Comparison of ENCODE assay signal across 8 cellular contexts in the genomic region with DNA sequence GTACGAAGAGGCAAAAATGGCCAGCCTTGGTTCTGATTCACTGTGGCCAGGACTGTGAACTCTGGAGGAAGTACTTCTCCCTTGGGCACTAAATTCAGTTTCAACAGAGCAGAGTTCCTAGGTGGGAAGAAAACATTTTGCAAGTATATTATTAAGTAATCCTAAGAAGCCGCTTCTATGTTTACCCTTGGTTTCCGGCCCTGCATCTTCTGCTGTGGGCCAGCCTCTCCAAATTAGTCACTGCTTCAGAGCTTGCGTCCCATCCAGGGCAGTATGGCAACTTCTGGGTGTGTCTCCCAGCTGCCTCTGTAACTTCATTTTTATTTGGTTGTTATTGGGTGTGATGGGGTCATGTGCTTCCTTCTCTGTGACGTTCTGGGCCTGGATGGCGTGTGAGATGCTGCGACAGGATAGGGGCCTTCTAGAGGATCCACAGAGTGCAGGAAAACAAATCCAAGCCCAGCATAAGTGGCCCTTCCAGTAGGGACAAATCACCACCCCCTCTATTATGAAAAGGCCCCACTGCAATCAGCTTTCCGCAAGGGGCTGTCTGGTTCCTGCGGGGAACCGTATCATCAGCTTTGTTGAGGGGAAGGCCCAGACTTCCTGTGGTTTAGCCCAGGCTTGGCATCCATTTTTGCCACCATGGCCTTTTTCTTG. TPM values are rescaled to one million over a fixed set of nuclear protein-coding genes. Genes with fewer than 3 reads are reported as not detected.
DNase-seq lines count a peak whose midpoint lies in the region; ATAC-seq, FAIRE-seq and TF ChIP-seq lines count a peak whose summit lies in the region.

No MANE protein-coding gene starts in this region.

- FAIRE-seq in kidney (lab: Jason Lieb, UNC) = no peak

- TF ChIP-seq CTCF in kidney (IDR thresholded peaks at IDR 0.05; ENCODE audit: borderline replicate concordance, extremely low read depth, insufficient read depth) = no peak

- ATAC-seq in HG02981 (IDR thresholded peaks at IDR 0.05; ENCODE audit: unreplicated experiment) (peak; percentile 60), HG02884 (IDR thresholded peaks at IDR 0.05; ENCODE audit: unreplicated experiment) (no peak)

- no peaks in the 10 kb centered on the region for H3K9me3 Mint-ChIP-seq in dendritic cell treated with granulocyte-macrophage colony-stimulating factor and Interleukin-4, amounts not matched to agents 40 ng/mL and 50 ng/mL, for 4 days

- peak; percentile 37 for DNase-seq in activated CD4-positive, CD25-positive, alpha-beta regulatory T cell treated with anti-CD3 and anti-CD28 coated beads, Interleukin-2, amount 50 U/mL, for 16 hours (ENCODE audit: low read depth, low spot score)
- DNase-seq in stimulated activated CD8-positive, alpha-beta memory T cell treated with anti-CD3 and anti-CD28 coated beads, Interleukin-15, amount 100 ng/mL, for 48 hours (ENCODE audit: low read depth in 2 of 2) = peak; percentile 42
- DNase-seq in kidney (no peak), NCI-H446 (lab: John Stamatoyannopoulos, UW) (no peak), NCI-H2196 treated with DMSO at 0.1 percent for 48 hours (lab: John Stamatoyannopoulos, UW; ENCODE audit: unreplicated experiment) (no peak)

- H3K4me3 Mint-ChIP-seq in dendritic cell treated with granulocyte-macrophage colony-stimulating factor and Interleukin-4, amounts not matched to agents 40 ng/mL and 50 ng/mL, for 4 days = no peak overlapping the region

- H3K27me3 Mint-ChIP-seq in dendritic cell treated with granulocyte-macrophage colony-stimulating factor and Interleukin-4, amounts not matched to agents 40 ng/mL and 50 ng/mL, for 4 days = no peaks in the 10 kb centered on the region

- H3K36me3 ChIP-seq in kidney (ENCODE audit: control insufficient read depth in 1 of 2, insufficient read depth in 2 of 2, low read length in 2 of 2) = peaks cover 16 to 25% of the 10 kb centered on the region in 2 donors

- H3K9me3 ChIP-seq in kidney (ENCODE audit: control insufficient read depth in 1 of 2, low read length in 2 of 2) = no peaks in the 10 kb centered on the region

- H3K4me1 ChIP-seq in kidney (ENCODE audit: control insufficient read depth in 1 of 2, insufficient read depth in 1 of 2, low read depth in 1 of 2, low read length in 2 of 2) = no peaks in the 10 kb centered on the region

- no peaks in the 10 kb centered on the region for H3K36me3 Mint-ChIP-seq in dendritic cell treated with granulocyte-macrophage colony-stimulating factor and Interleukin-4, amounts not matched to agents 40 ng/mL and 50 ng/mL, for 4 days (ENCODE audit: low read depth)

- peaks cover 54% of the 10 kb centered on the region for H3K4me1 Mint-ChIP-seq in dendritic cell treated with granulocyte-macrophage colony-stimulating factor and Interleukin-4, amounts not matched to agents 40 ng/mL and 50 ng/mL, for 4 days (ENCODE audit: low read depth)

- no peak overlapping the region for H3K9ac ChIP-seq in kidney (ENCODE audit: low read length in 2 of 2)

- intact Hi-C loops in dendritic cell treated with granulocyte-macrophage colony-stimulating factor and Interleukin-4, amounts not matched to agents 40 ng/mL and 50 ng/mL, for 4 days (cut with micrococcal nuclease) = loop anchor here (2.0 kb wide), 1 partner anchor 17 kb away; no protein-coding TSS in a partner anchor
- intact Hi-C loops in kidney (cut with DNase I) = no loop called here

- H3K4me3 ChIP-seq in kidney (ENCODE audit: low read length in 2 of 2) = no peak overlapping the region

- peak overlapping the region; percentile 81 for H3K27ac Mint-ChIP-seq in dendritic cell treated with granulocyte-macrophage colony-stimulating factor and Interleukin-4, amounts not matched to agents 40 ng/mL and 50 ng/mL, for 4 days

- no peak overlapping the region for H3K27ac ChIP-seq in kidney (ENCODE audit: low read depth in 2 of 2, low read length in 2 of 2)

RNA-seq across cellular contexts. Expression of gene C1QTNF9, which starts 55.1 kb away (rescaled TPM):
- 0.25 TPM for total RNA-seq in kidney
- not detected for polyA plus RNA-seq in kidney (ENCODE audit: insufficient read depth, low read depth, low replicate concordance)

Comparison
In these comparisons a context has a peak if more than half of its experiments do, and no peak if none do; other contexts are left out.
1. DNase-seq: peak in activated CD4-positive, CD25-positive, alpha-beta regulatory T cell treated with anti-CD3 and anti-CD28 coated beads, Interleukin-2, amount 50 U/mL, for 16 hours (single experiment) and stimulated activated CD8-positive, alpha-beta memory T cell treated with anti-CD3 and anti-CD28 coated beads, Interleukin-15, amount 100 ng/mL, for 48 hours (2 of 2); none in kidney (single experiment), NCI-H446 (0 of 2) and NCI-H2196 treated with DMSO at 0.1 percent for 48 hours (single experiment).